In the genomic region with DNA sequence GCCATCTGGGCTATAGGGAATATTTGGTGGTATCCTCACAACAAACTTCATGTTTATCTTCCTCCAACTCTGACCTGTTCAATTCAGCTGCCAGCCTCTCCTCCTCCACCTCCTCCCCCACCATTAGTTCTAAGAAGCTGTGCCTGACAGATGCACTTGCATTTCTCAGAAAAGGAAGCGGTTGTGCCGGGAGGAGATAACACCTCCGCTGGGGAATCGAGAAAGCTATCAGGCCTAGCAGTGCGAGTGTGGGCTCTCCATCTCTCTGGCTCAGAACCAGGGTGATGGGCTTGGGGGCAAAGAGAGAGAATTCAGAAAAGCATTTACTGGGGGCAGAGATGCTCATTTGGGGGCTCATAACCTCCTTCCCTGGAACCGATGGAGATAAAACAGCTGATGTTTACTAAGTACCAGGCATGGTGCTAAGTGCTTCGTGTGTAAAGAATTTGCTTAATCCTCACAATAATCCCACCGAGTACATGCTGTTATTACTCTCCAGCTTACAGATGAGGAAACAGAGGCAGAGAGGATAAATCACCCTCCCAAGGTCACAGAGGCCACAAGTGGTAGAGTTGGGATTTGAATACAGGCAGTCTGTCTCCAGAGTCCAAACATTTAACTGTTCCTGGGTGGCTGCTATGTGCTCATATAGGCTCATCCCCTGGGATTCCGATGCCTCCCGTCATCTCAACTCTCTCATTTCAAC, we compare ENCODE assay signal across 8 cellular contexts. TPM values are rescaled to one million over a fixed set of nuclear protein-coding genes. Genes with fewer than 3 reads are reported as not detected.
DNase-seq lines count a peak whose midpoint lies in the region; ATAC-seq lines count a peak whose summit lies in the region.

No MANE protein-coding gene starts in this region.

- intact Hi-C loops in left cardiac atrium (cut with DNase I) = no loop called here

- peak; percentile 69 for DNase-seq in NCI-H82 treated with DMSO at 0.1 percent for 48 hours (lab: John Stamatoyannopoulos, UW; ENCODE audit: unreplicated experiment)
- peak; percentile 59 for DNase-seq in activated T-helper 1 cell treated with Interleukin-2 at 50 U/mL for 16 hours (ENCODE audit: low read depth)
- peak; percentile 50 for DNase-seq in left cardiac atrium
- DNase-seq in stimulated activated CD4-positive, alpha-beta T cell treated with anti-CD3 and anti-CD28 coated beads, Interleukin-15, amount 100 ng/mL, for 1 hour (ENCODE audit: low read depth in 1 of 2, low spot score in 1 of 2) = peak; percentile 29 to 43
- no peak for DNase-seq in NCI-H526 (lab: John Stamatoyannopoulos, UW)
- no peak for DNase-seq in NCI-H146 (lab: John Stamatoyannopoulos, UW)

- ATAC-seq in GM19452 (IDR thresholded peaks at IDR 0.05; ENCODE audit: unreplicated experiment) = peak; percentile 60
- ATAC-seq in left cardiac atrium = peak; percentile 42 to 71
- ATAC-seq in GM18870 (IDR thresholded peaks at IDR 0.05; ENCODE audit: unreplicated experiment) = no peak

RNA-seq across cellular contexts. Expression of a gene that starts 38.3 kb away (rescaled TPM):
- total RNA-seq in left cardiac atrium = 10 to 100 TPM; 11.4 to 12.6 TPM

RNA-seq across cellular contexts. Expression of a gene that starts 46.7 kb away (rescaled TPM):
- 10 to 100 TPM; 45.1 to 79.8 TPM for total RNA-seq in left cardiac atrium

Comparison
In these comparisons a context has a peak if more than half of its experiments do, and no peak if none do; other contexts are left out.
1. DNase-seq: peak in NCI-H82 treated with DMSO at 0.1 percent for 48 hours (single experiment), activated T-helper 1 cell treated with Interleukin-2 at 50 U/mL for 16 hours (single experiment), left cardiac atrium (single experiment) and stimulated activated CD4-positive, alpha-beta T cell treated with anti-CD3 and anti-CD28 coated beads, Interleukin-15, amount 100 ng/mL, for 1 hour (2 of 2); none in NCI-H526 (0 of 2) and NCI-H146 (single experiment).